ENCODE assay signal across 9 cellular contexts in the genomic region with DNA sequence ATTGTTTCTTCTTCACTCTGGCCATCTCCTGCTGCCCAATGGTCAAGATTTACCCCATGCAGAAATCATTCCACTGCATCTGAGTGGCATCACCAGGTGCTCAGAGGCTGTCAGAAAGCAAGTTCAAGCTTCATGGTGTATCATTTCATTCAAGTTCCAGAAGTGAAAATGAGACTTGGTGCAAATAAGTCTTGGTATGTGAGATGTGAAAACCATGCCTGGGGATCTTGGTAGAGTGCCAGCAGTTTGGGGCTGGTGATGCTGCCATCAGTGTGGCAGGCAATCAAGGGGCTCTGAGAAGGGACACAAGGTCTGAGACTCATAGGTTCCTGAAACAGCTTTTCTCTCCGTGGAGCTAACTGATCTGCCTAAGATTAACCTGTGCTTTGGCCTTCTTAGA.
DNase-seq lines count a peak whose midpoint lies in the region; ATAC-seq and TF ChIP-seq lines count a peak whose summit lies in the region.
"Had no signal": no experiment of that assay in that cellular context is flagged by ENCODE, and none has a peak within 500 bp of the region (broad histone marks: within the 10 kb centered on the region; RNA-seq: fewer than 3 reads in every experiment).

No MANE protein-coding gene starts in this region.

- peak overlapping the region; percentile 93 for H3K27ac Mint-ChIP-seq in activated naive CD8-positive, alpha-beta T cell treated with anti-CD3 and anti-CD28 coated beads, Interleukin-2, amount 50 U/mL, for 24 hours

- no peaks in the 10 kb centered on the region for H3K9me3 Mint-ChIP-seq in activated naive CD8-positive, alpha-beta T cell treated with anti-CD3 and anti-CD28 coated beads, Interleukin-2, amount 50 U/mL, for 24 hours

- peaks cover 90% of the 10 kb centered on the region for H3K4me1 Mint-ChIP-seq in activated naive CD8-positive, alpha-beta T cell treated with anti-CD3 and anti-CD28 coated beads, Interleukin-2, amount 50 U/mL, for 24 hours

- peak; percentile 67 for ATAC-seq in GM21423 (IDR thresholded peaks at IDR 0.05; ENCODE audit: unreplicated experiment)
- peak; percentile 76 for ATAC-seq in activated naive CD8-positive, alpha-beta T cell treated with anti-CD3 and anti-CD28 coated beads, Interleukin-2, amount 50 U/mL, for 24 hours
- no peak for ATAC-seq in SK-N-SH treated with all-trans-retinoic acid at 6 μM for 48 hours
- ATAC-seq in GM19455 (IDR thresholded peaks at IDR 0.05; ENCODE audit: unreplicated experiment) = no peak

- peak; percentile 44 for DNase-seq in T-helper 22 cell (ENCODE audit: low read depth)
- DNase-seq in activated naive CD8-positive, alpha-beta T cell treated with anti-CD3 and anti-CD28 coated beads, Interleukin-2, amount 50 U/mL, for 24 hours = peak; percentile 78
- DNase-seq in stimulated activated CD8-positive, alpha-beta memory T cell treated with anti-CD3 and anti-CD28 coated beads, Interleukin-4, amount 100 ng/mL, for 48 hours = peak; percentile 88
- no peak for DNase-seq in NCI-H1092 (lab: John Stamatoyannopoulos, UW)
- no peak for DNase-seq in hippocampal formation (lab: John Stamatoyannopoulos, UW)
- DNase-seq: NCI-H2227 treated with DMSO at 0.1 percent for 48 hours had no signal

- H3K4me3 Mint-ChIP-seq in activated naive CD8-positive, alpha-beta T cell treated with anti-CD3 and anti-CD28 coated beads, Interleukin-2, amount 50 U/mL, for 24 hours = peak overlapping the region; percentile 84

- H3K36me3 Mint-ChIP-seq in activated naive CD8-positive, alpha-beta T cell treated with anti-CD3 and anti-CD28 coated beads, Interleukin-2, amount 50 U/mL, for 24 hours (ENCODE audit: low read depth) = peaks cover 41% of the 10 kb centered on the region

- H3K27me3 Mint-ChIP-seq in activated naive CD8-positive, alpha-beta T cell treated with anti-CD3 and anti-CD28 coated beads, Interleukin-2, amount 50 U/mL, for 24 hours = no peaks in the 10 kb centered on the region

TF ChIP-seq in SK-N-SH treated with all-trans-retinoic acid at 6 μM for 48 hours, 23 proteins besides CTCF, POLR2A, EP300 and RAD21:
- TF ChIP-seq, protein P1, sequence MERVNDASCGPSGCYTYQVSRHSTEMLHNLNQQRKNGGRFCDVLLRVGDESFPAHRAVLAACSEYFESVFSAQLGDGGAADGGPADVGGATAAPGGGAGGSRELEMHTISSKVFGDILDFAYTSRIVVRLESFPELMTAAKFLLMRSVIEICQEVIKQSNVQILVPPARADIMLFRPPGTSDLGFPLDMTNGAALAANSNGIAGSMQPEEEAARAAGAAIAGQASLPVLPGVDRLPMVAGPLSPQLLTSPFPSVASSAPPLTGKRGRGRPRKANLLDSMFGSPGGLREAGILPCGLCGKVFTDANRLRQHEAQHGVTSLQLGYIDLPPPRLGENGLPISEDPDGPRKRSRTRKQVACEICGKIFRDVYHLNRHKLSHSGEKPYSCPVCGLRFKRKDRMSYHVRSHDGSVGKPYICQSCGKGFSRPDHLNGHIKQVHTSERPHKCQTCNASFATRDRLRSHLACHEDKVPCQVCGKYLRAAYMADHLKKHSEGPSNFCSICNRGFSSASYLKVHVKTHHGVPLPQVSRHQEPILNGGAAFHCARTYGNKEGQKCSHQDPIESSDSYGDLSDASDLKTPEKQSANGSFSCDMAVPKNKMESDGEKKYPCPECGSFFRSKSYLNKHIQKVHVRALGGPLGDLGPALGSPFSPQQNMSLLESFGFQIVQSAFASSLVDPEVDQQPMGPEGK (CRISPR knock-in tag; IDR thresholded peaks at IDR 0.05; ENCODE audit: borderline replicate concordance) = no peak
- TF ChIP-seq CSDC2 (CRISPR knock-in tag; IDR thresholded peaks at IDR 0.05) (no peak), ZNF8 (CRISPR knock-in tag; IDR thresholded peaks at IDR 0.05) (no peak), ARNTL (CRISPR knock-in tag; IDR thresholded peaks at IDR 0.05; ENCODE audit: borderline replicate concordance, low read depth) (no peak), ZFP3 (CRISPR knock-in tag; IDR thresholded peaks at IDR 0.05) (no peak), ZNF565 (CRISPR knock-in tag; conservative IDR thresholded peaks at IDR 0.05; ENCODE audit: low read depth) (no peak), ISL1 (CRISPR knock-in tag; IDR thresholded peaks at IDR 0.05) (no peak), ZNF70 (CRISPR knock-in tag; IDR thresholded peaks at IDR 0.05) (no peak), TCF4 (CRISPR knock-in tag; IDR thresholded peaks at IDR 0.05; ENCODE audit: borderline replicate concordance) (no peak), SNAI2 (CRISPR knock-in tag; IDR thresholded peaks at IDR 0.05) (no peak), PPARA (CRISPR knock-in tag; IDR thresholded peaks at IDR 0.05; ENCODE audit: borderline replicate concordance) (no peak), TOX (CRISPR knock-in tag; IDR thresholded peaks at IDR 0.05; ENCODE audit: borderline replicate concordance) (no peak)
- TF ChIP-seq, protein P2, sequence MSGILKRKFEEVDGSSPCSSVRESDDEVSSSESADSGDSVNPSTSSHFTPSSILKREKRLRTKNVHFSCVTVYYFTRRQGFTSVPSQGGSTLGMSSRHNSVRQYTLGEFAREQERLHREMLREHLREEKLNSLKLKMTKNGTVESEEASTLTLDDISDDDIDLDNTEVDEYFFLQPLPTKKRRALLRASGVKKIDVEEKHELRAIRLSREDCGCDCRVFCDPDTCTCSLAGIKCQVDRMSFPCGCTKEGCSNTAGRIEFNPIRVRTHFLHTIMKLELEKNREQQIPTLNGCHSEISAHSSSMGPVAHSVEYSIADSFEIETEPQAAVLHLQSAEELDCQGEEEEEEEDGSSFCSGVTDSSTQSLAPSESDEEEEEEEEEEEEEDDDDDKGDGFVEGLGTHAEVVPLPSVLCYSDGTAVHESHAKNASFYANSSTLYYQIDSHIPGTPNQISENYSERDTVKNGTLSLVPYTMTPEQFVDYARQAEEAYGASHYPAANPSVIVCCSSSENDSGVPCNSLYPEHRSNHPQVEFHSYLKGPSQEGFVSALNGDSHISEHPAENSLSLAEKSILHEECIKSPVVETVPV (CRISPR knock-in tag; IDR thresholded peaks at IDR 0.05) = no peak
- TF ChIP-seq, protein P3, sequence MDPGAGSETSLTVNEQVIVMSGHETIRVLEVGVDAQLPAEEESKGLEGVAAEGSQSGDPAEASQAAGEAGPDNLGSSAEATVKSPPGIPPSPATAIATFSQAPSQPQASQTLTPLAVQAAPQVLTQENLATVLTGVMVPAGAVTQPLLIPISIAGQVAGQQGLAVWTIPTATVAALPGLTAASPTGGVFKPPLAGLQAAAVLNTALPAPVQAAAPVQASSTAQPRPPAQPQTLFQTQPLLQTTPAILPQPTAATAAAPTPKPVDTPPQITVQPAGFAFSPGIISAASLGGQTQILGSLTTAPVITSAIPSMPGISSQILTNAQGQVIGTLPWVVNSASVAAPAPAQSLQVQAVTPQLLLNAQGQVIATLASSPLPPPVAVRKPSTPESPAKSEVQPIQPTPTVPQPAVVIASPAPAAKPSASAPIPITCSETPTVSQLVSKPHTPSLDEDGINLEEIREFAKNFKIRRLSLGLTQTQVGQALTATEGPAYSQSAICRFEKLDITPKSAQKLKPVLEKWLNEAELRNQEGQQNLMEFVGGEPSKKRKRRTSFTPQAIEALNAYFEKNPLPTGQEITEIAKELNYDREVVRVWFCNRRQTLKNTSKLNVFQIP (CRISPR knock-in tag; IDR thresholded peaks at IDR 0.05; ENCODE audit: borderline replicate concordance, low read depth) = no peak
- TF ChIP-seq, protein P4, sequence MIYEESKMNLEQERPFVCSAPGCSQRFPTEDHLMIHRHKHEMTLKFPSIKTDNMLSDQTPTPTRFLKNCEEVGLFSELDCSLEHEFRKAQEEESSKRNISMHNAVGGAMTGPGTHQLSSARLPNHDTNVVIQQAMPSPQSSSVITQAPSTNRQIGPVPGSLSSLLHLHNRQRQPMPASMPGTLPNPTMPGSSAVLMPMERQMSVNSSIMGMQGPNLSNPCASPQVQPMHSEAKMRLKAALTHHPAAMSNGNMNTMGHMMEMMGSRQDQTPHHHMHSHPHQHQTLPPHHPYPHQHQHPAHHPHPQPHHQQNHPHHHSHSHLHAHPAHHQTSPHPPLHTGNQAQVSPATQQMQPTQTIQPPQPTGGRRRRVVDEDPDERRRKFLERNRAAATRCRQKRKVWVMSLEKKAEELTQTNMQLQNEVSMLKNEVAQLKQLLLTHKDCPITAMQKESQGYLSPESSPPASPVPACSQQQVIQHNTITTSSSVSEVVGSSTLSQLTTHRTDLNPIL (CRISPR knock-in tag; IDR thresholded peaks at IDR 0.05; ENCODE audit: low read depth) = no peak
TF ChIP-seq in SK-N-SH treated with all-trans-retinoic acid at 6 μM for 48 hours: peak in this region for 0.

Comparison
In these comparisons a context has a peak if more than half of its experiments do, and no peak if none do; other contexts are left out.
1. ATAC-seq: peak in GM21423 (single experiment) and activated naive CD8-positive, alpha-beta T cell treated with anti-CD3 and anti-CD28 coated beads, Interleukin-2, amount 50 U/mL, for 24 hours (single experiment); none in SK-N-SH treated with all-trans-retinoic acid at 6 μM for 48 hours (single experiment) and GM19455 (single experiment).
2. DNase-seq: peak in T-helper 22 cell (single experiment), activated naive CD8-positive, alpha-beta T cell treated with anti-CD3 and anti-CD28 coated beads, Interleukin-2, amount 50 U/mL, for 24 hours (single experiment) and stimulated activated CD8-positive, alpha-beta memory T cell treated with anti-CD3 and anti-CD28 coated beads, Interleukin-4, amount 100 ng/mL, for 48 hours (single experiment); none in NCI-H1092 (single experiment) and hippocampal formation (0 of 2).